Comparison of ENCODE assay signal across 8 cellular contexts in the genomic region with DNA sequence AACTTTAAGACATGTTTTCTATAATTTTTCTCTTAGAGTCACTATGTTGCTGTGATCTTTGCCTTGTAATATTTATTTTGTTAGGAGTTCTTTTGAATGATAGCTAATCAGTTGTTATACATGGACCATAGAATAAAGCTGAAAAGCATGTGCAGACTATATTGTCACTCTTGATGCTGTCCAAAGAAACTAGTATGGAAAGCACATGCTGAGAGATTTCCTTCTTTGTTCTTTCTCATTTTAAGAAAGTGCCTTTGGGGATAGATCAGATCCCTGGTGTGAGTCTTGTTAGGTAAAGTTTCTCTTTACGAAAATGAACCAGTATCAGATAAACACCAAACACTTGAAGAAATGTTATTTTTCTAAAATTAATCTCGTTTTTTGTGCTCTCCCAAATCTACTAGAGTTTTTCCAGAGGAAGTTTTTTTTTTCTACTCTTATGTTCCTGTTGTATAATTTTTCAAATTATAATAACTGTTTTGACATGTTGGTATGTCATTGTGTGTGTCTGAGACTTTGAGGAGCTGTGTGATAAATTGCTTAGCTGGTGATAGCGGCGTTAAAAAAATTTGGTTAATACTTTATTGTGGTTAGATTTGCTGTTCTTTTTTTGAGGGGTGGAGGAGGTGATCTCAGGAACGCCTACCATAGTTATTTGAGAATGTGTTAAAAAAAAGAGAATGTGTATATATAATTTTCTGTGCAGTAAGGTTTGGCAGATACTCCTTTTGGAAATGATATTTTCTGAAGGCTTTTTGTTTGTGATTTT. TPM values are rescaled to one million over a fixed set of nuclear protein-coding genes. Genes with fewer than 3 reads are reported as not detected.
DNase-seq lines count a peak whose midpoint lies in the region; ATAC-seq and TF ChIP-seq lines count a peak whose summit lies in the region.

No MANE protein-coding gene starts in this region.

- H3K9me3 Mint-ChIP-seq in stimulated activated naive CD8-positive, alpha-beta T cell treated with anti-CD3 and anti-CD28 coated beads, Interleukin-15, Interleukin-2, amounts not matched to agents 100 ng/mL and 50 ng/mL, for 24 hours: no peaks in the 10 kb centered on the region

- peaks cover 14% of the 10 kb centered on the region for H3K36me3 Mint-ChIP-seq in stimulated activated naive CD8-positive, alpha-beta T cell treated with anti-CD3 and anti-CD28 coated beads, Interleukin-15, Interleukin-2, amounts not matched to agents 100 ng/mL and 50 ng/mL, for 24 hours (ENCODE audit: low read depth)

- no peaks in the 10 kb centered on the region for H3K9me3 ChIP-seq in mucosa of rectum (ENCODE audit: control insufficient read depth in 2 of 2, low read length in 2 of 2)

- H3K4me3 Mint-ChIP-seq in stimulated activated naive CD8-positive, alpha-beta T cell treated with anti-CD3 and anti-CD28 coated beads, Interleukin-15, Interleukin-2, amounts not matched to agents 100 ng/mL and 50 ng/mL, for 24 hours: peak overlapping the region; percentile 94

- peak overlapping the region in 1 of 2 donors; percentile 90 for H3K9ac ChIP-seq in mucosa of rectum (ENCODE audit: low read depth in 1 of 2, low read length in 2 of 2)

- no peak for DNase-seq in stimulated activated naive CD8-positive, alpha-beta T cell treated with anti-CD3 and anti-CD28 coated beads, Interleukin-15, Interleukin-2, amounts not matched to agents 100 U/mL and 50 U/mL, for 24 hours
- DNase-seq in astrocyte of the cerebellum (ENCODE audit: low read depth): no peak
- DNase-seq in stimulated activated naive CD4-positive, alpha-beta T cell (lab: John Stamatoyannopoulos, UW): no peak
- no peak for DNase-seq in SHP77 (lab: John Stamatoyannopoulos, UW)
- no peak for DNase-seq in SK-N-DZ (ENCODE audit: low spot score)

- no peak overlapping the region for H3K27ac ChIP-seq in mucosa of rectum (ENCODE audit: low read depth in 2 of 2, low read length in 2 of 2)

- no peak for ATAC-seq in stimulated activated naive CD8-positive, alpha-beta T cell treated with anti-CD3 and anti-CD28 coated beads, Interleukin-15, Interleukin-2, amounts not matched to agents 100 U/mL and 50 U/mL, for 24 hours
- no peak for ATAC-seq in HG03097 (IDR thresholded peaks at IDR 0.05; ENCODE audit: low FRiP score, unreplicated experiment)

- H3K27ac Mint-ChIP-seq in stimulated activated naive CD8-positive, alpha-beta T cell treated with anti-CD3 and anti-CD28 coated beads, Interleukin-15, Interleukin-2, amounts not matched to agents 100 ng/mL and 50 ng/mL, for 24 hours: no peak overlapping the region

- in situ Hi-C loops in astrocyte of the cerebellum (cut with HindIII; ENCODE audit: low sequenced_read_pairs): no loop called here

- TF ChIP-seq CTCF in astrocyte of the cerebellum (IDR thresholded peaks at IDR 0.05; ENCODE audit: low read depth, low read length, missing control alignments): no peak

- peaks cover 6% of the 10 kb centered on the region in 2 donors for H3K4me1 ChIP-seq in mucosa of rectum (ENCODE audit: control insufficient read depth in 2 of 2, insufficient read depth in 2 of 2, low read length in 2 of 2)

- peaks cover 15% of the 10 kb centered on the region for H3K27me3 Mint-ChIP-seq in stimulated activated naive CD8-positive, alpha-beta T cell treated with anti-CD3 and anti-CD28 coated beads, Interleukin-15, Interleukin-2, amounts not matched to agents 100 ng/mL and 50 ng/mL, for 24 hours

- H3K4me3 ChIP-seq in astrocyte of the cerebellum (ENCODE audit: low read depth, low read length) (peak overlapping the region; percentile 89), mucosa of rectum (ENCODE audit: low read length in 2 of 2) (peak overlapping the region; percentile 89 to 94)

- H3K36me3 ChIP-seq in mucosa of rectum (ENCODE audit: control insufficient read depth in 2 of 2, insufficient read depth in 2 of 2, low read length in 2 of 2): no peaks in the 10 kb centered on the region

- peaks cover 72% of the 10 kb centered on the region for H3K4me1 Mint-ChIP-seq in stimulated activated naive CD8-positive, alpha-beta T cell treated with anti-CD3 and anti-CD28 coated beads, Interleukin-15, Interleukin-2, amounts not matched to agents 100 ng/mL and 50 ng/mL, for 24 hours (ENCODE audit: low read depth)

- H3K27me3 ChIP-seq in mucosa of rectum (ENCODE audit: control insufficient read depth in 2 of 2, insufficient read depth in 2 of 2, low read length in 2 of 2): no peaks in the 10 kb centered on the region

RNA-seq across cellular contexts. Expression of a gene that starts 2.2 kb away (rescaled TPM):
- 10.4 and 14.7 TPM in 2 replicates for polyA plus RNA-seq in SK-N-DZ (2014; cell fraction: cytosol; rRNA removed)
- 8.6 and 18.4 TPM in 2 replicates for polyA plus RNA-seq in SK-N-DZ (2014; cell fraction: nucleus; rRNA removed)
